In the genomic region with DNA sequence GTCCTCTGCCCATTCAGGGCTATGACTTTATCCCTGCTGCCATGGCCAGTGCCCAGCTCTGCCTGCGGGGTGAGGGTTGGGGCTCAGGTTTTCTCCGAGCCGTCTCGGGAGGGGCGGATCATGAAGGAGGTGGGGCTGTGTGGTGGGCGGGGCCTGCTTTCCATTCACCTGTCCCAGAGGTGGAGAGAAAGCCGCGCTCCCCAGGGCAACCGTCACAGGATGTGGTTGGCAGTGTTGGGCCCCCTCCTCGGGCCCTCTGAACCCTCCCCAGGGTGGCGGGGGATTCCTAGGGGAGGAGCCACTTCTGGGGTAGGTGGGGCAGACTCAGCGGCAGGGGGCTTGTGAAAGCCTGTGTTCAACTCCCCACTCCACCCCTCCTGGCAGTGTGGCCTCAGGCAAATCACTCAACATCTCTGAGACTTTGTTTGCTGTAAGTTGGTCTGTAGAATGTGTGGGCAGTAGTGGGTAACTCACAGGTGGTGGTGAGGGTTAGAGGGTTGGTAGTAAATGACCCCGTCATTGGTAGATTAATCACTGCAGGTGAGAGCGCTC, we compare ENCODE assay signal across 8 cellular contexts. TPM values are rescaled to one million over a fixed set of nuclear protein-coding genes. Genes with fewer than 3 reads are reported as not detected.
A peak's percentile ranks its signal among the peaks of the same experiment; 100 is the strongest.
DNase-seq lines count a peak whose midpoint lies in the region; ATAC-seq and TF ChIP-seq lines count a peak whose summit lies in the region.
"Had no signal": no experiment of that assay in that cellular context is flagged by ENCODE, and none has a peak within 500 bp of the region (broad histone marks: within the 10 kb centered on the region; RNA-seq: fewer than 3 reads in every experiment).

No MANE protein-coding gene starts in this region.

- CTCF ChIA-PET in OCI-LY7 (lab: Charles Lee; ENCODE audit: unreplicated experiment): no interaction called here

- H2AFZ ChIP-seq in OCI-LY7 (ENCODE audit: low read length) (peak overlapping the region; percentile 33; the same call in 1 of the 2 replicates), mesenchymal stem cell (ENCODE audit: low read depth, low read length) (no peak overlapping the region)

- intact Hi-C loops in OCI-LY7 (cut with micrococcal nuclease; ENCODE audit: unreplicated experiment) (no loop called here), vagina (cut with DNase I) (no loop called here)

- BruUV-seq in OCI-LY7 (replicated peaks; lab: Mats Ljungman, UMichigan): no TSS peak

- peak overlapping the region; percentile 62 to 72 for H3K4me3 Mint-ChIP-seq in stimulated activated naive B cell treated with anti-CD40 and anti-IgM and Interleukin-4, amounts not matched to agents 10 μg/mL and 1 μg/mL and 100 μg/mL, for 72 hours

- no peaks in the 10 kb centered on the region for H3K79me1 ChIP-seq in mesenchymal stem cell (replicated peaks; ENCODE audit: low read length, poor library complexity, severe bottlenecking)

- H3K79me2 ChIP-seq in OCI-LY7 (ENCODE audit: insufficient read depth, low read depth, low read length): no peaks in the 10 kb centered on the region

- ATAC-seq in stimulated activated naive B cell treated with anti-CD40 and anti-IgM and Interleukin-4, amounts not matched to agents 10 μg/mL and 1 μg/mL and 100 μg/mL, for 72 hours (replicated peaks): peak; percentile 50 to 61
- no peak for ATAC-seq in HG03045 (IDR thresholded peaks at IDR 0.05; ENCODE audit: unreplicated experiment)

- H3K9me3 ChIP-seq in OCI-LY7 (ENCODE audit: low read length) (no peaks in the 10 kb centered on the region), mesenchymal stem cell (ENCODE audit: control insufficient read depth, low read length) (peaks cover 3% of the 10 kb centered on the region), vagina (no peaks in the 10 kb centered on the region)

- H3K9me2 ChIP-seq in OCI-LY7 (ENCODE audit: insufficient read depth, low read length): no peaks in the 10 kb centered on the region

- H3K9ac ChIP-seq in mesenchymal stem cell (ENCODE audit: low read length): no peak overlapping the region

- no peak for TF ChIP-seq POLR2A in vagina (IDR thresholded peaks at IDR 0.05)

- H3K23ac ChIP-seq in mesenchymal stem cell (ENCODE audit: low read length in 2 of 2): no peak overlapping the region

- no peaks in the 10 kb centered on the region for H3K27me3 Mint-ChIP-seq in stimulated activated naive B cell treated with anti-CD40 and anti-IgM and Interleukin-4, amounts not matched to agents 10 μg/mL and 1 μg/mL and 100 μg/mL, for 72 hours

- H3K4me3 ChIP-seq in OCI-LY7 (ENCODE audit: low read depth, low read length, poor library complexity, severe bottlenecking) (peak overlapping the region; percentile 37), mesenchymal stem cell (ENCODE audit: insufficient read depth in 1 of 2, low read depth in 1 of 2, low read length in 2 of 2) (peak overlapping the region in 1 of 2 experiments; percentile 10), vagina (no peak overlapping the region)

- H3K27ac Mint-ChIP-seq in stimulated activated naive B cell treated with anti-CD40 and anti-IgM and Interleukin-4, amounts not matched to agents 10 μg/mL and 1 μg/mL and 100 μg/mL, for 72 hours: peak overlapping the region; percentile 85

- peak overlapping the region; percentile 59 for H3K4me2 ChIP-seq in OCI-LY7 (ENCODE audit: low read length)
- peak overlapping the region; percentile 47 for H3K4me2 ChIP-seq in mesenchymal stem cell (ENCODE audit: low read length, poor library complexity, severe bottlenecking)

- H3K4me1 ChIP-seq in OCI-LY7 (ENCODE audit: insufficient read depth, low read length, poor library complexity, severe bottlenecking) (peaks cover 34% of the 10 kb centered on the region), mesenchymal stem cell (ENCODE audit: control insufficient read depth, insufficient read depth, low read depth, low read length) (peaks cover 12% of the 10 kb centered on the region), vagina (no peaks in the 10 kb centered on the region)

- no peak overlapping the region for H3K4ac ChIP-seq in mesenchymal stem cell (ENCODE audit: low read depth in 1 of 2, low read length in 2 of 2)

- no peak overlapping the region for H2BK120ac ChIP-seq in mesenchymal stem cell (ENCODE audit: low read depth, low read length)

- no peak overlapping the region for H4K8ac ChIP-seq in mesenchymal stem cell (ENCODE audit: low read length)

- no peak overlapping the region for H4K91ac ChIP-seq in mesenchymal stem cell (ENCODE audit: low read length)

- H3K27ac ChIP-seq in OCI-LY7 (ENCODE audit: low read depth, low read length, poor library complexity, severe bottlenecking) (no peak overlapping the region), mesenchymal stem cell (ENCODE audit: low read length, poor library complexity, severe bottlenecking) (no peak overlapping the region), vagina (no peak overlapping the region)

- H2BK12ac ChIP-seq in mesenchymal stem cell (ENCODE audit: low read length in 2 of 2): no peak overlapping the region

- no peak overlapping the region for H2BK5ac ChIP-seq in mesenchymal stem cell (ENCODE audit: low read depth, low read length, poor library complexity, severe bottlenecking)

- no peak overlapping the region for H2BK15ac ChIP-seq in mesenchymal stem cell (ENCODE audit: low read depth, poor library complexity, severe bottlenecking)

- peaks cover 51 to 65% of the 10 kb centered on the region in 2 donors for H3K4me1 Mint-ChIP-seq in stimulated activated naive B cell treated with anti-CD40 and anti-IgM and Interleukin-4, amounts not matched to agents 10 μg/mL and 1 μg/mL and 100 μg/mL, for 72 hours

- H3K36me3 ChIP-seq in OCI-LY7 (ENCODE audit: insufficient read depth, low read length) (no peaks in the 10 kb centered on the region), mesenchymal stem cell (ENCODE audit: control insufficient read depth in 1 of 2, insufficient read depth in 2 of 2, low read depth in 1 of 2, low read length in 2 of 2) (no peaks in the 10 kb centered on the region), vagina (no peaks in the 10 kb centered on the region)

- peaks cover 17 to 60% of the 10 kb centered on the region in 2 donors for H3K36me3 Mint-ChIP-seq in stimulated activated naive B cell treated with anti-CD40 and anti-IgM and Interleukin-4, amounts not matched to agents 10 μg/mL and 1 μg/mL and 100 μg/mL, for 72 hours

- DNase-seq in OCI-LY7 (ENCODE audit: low spot score) (peak; percentile 60), activated T-helper 1 cell treated with Interleukin-2 at 50 U/mL for 16 hours (ENCODE audit: low read depth) (peak; percentile 85), mesenchymal stem cell (no peak), vagina (ENCODE audit: extremely low spot score in 2 of 2) (no peak), C1 segment of cervical spinal cord (lab: John Stamatoyannopoulos, UW) (no peak)
- DNase-seq in stimulated activated naive B cell treated with anti-CD40 and anti-IgM and Interleukin-4, amounts not matched to agents 10 μg/mL and 1 μg/mL and 100 μg/mL, for 72 hours: no peak

- POLR2A ChIA-PET in OCI-LY7 (lab: Charles Lee): no interaction called here

- H4K20me1 ChIP-seq in OCI-LY7 (ENCODE audit: insufficient read depth, low read length): no peaks in the 10 kb centered on the region

- no peak overlapping the region for H3K14ac ChIP-seq in mesenchymal stem cell (ENCODE audit: low read length in 2 of 2)

- H3K27me3 ChIP-seq in mesenchymal stem cell (ENCODE audit: control insufficient read depth in 1 of 2, insufficient read depth in 1 of 2, low read length in 2 of 2) (peaks cover 47 to 94% of the 10 kb centered on the region in 2 experiments), vagina (no peaks in the 10 kb centered on the region)

- TF ChIP-seq CTCF in OCI-LY7 (conservative IDR thresholded peaks at IDR 0.05; ENCODE audit: low read length): no peak
- TF ChIP-seq CTCF in vagina (IDR thresholded peaks at IDR 0.05): no peak

- no peaks in the 10 kb centered on the region for H3K9me3 Mint-ChIP-seq in stimulated activated naive B cell treated with anti-CD40 and anti-IgM and Interleukin-4, amounts not matched to agents 10 μg/mL and 1 μg/mL and 100 μg/mL, for 72 hours

- 15% methylated on average over 12 of the region's 14 CpGs for WGBS in mesenchymal stem cell

- H2AK5ac ChIP-seq in mesenchymal stem cell (ENCODE audit: low read length, severe bottlenecking): no peak overlapping the region

- no peak overlapping the region for H3K18ac ChIP-seq in mesenchymal stem cell (ENCODE audit: low read depth in 1 of 2, low read length in 2 of 2)

RNA-seq across cellular contexts. Expression of a gene that starts 50.3 kb away (rescaled TPM):
- total RNA-seq in OCI-LY7 (2014; rRNA removed; shearing (Covaris generic)): not detected in 2 replicates
- not detected in 2 replicates for total RNA-seq in OCI-LY7 (2022)
- not detected for polyA plus RNA-seq in mesenchymal stem cell (2013, experiment 1 of 2)
- not detected for polyA plus RNA-seq in mesenchymal stem cell (2013, experiment 2 of 2)
- total RNA-seq in vagina: 3.9 TPM
- total RNA-seq: HT1080 had no signal

Comparison
In these comparisons a context has a peak if more than half of its experiments do, and no peak if none do; other contexts are left out.
1. DNase-seq: peak in OCI-LY7 (single experiment) and activated T-helper 1 cell treated with Interleukin-2 at 50 U/mL for 16 hours (single experiment); none in mesenchymal stem cell (single experiment), stimulated activated naive B cell treated with anti-CD40 and anti-IgM and Interleukin-4, amounts not matched to agents 10 μg/mL and 1 μg/mL and 100 μg/mL, for 72 hours (single experiment), vagina (0 of 2) and C1 segment of cervical spinal cord (0 of 14).